ENCODE assay signal across 9 cellular contexts in genomic region chr3:129855454-129856419, GRCh38. TPM values are rescaled to one million over a fixed set of nuclear protein-coding genes. Genes with fewer than 3 reads are reported as not detected.
DNase-seq lines count a peak whose midpoint lies in the region; ATAC-seq, FAIRE-seq and TF ChIP-seq lines count a peak whose summit lies in the region.
"Had no signal": no experiment of that assay in that cellular context is flagged by ENCODE, and none has a peak within 500 bp of the region (broad histone marks: within the 10 kb centered on the region; RNA-seq: fewer than 3 reads in every experiment).

No MANE protein-coding gene starts in this region.

- no peaks in the 10 kb centered on the region for H3K27me3 ChIP-seq in CD4-positive, alpha-beta T cell (ENCODE audit: control insufficient read depth, insufficient read depth, low read length)
- H3K27me3 ChIP-seq in naive thymus-derived CD4-positive, alpha-beta T cell (ENCODE audit: control insufficient read depth in 2 of 2, insufficient read depth in 2 of 2, low read length in 2 of 2) = no peaks in the 10 kb centered on the region
- no peaks in the 10 kb centered on the region for H3K27me3 ChIP-seq in small intestine (ENCODE audit: control insufficient read depth in 2 of 2, insufficient read depth in 2 of 2, low read length in 2 of 2)

- H3K9me3 ChIP-seq in CD4-positive, alpha-beta T cell (ENCODE audit: control insufficient read depth, low read length) = no peaks in the 10 kb centered on the region
- H3K9me3 ChIP-seq in naive thymus-derived CD4-positive, alpha-beta T cell (ENCODE audit: control insufficient read depth in 2 of 3, low read length in 3 of 3) = no peaks in the 10 kb centered on the region
- H3K9me3 ChIP-seq in small intestine (ENCODE audit: control insufficient read depth, low read depth) = no peaks in the 10 kb centered on the region

- no peak for TF ChIP-seq CTCF in CD4-positive, alpha-beta T cell (IDR thresholded peaks at IDR 0.05)

- intact Hi-C loops in CD4-positive, alpha-beta T cell (cut with DNase I, micrococcal nuclease) = no loop called here
- intact Hi-C loops in naive thymus-derived CD4-positive, alpha-beta T cell (cut with micrococcal nuclease) = no loop called here

- no peak overlapping the region for H3K27ac ChIP-seq in CD4-positive, alpha-beta T cell (ENCODE audit: low read depth, low read length)
- H3K27ac ChIP-seq in naive thymus-derived CD4-positive, alpha-beta T cell (ENCODE audit: low read depth, low read length) = no peak overlapping the region
- peak overlapping the region in 1 of 2 donors; percentile 22 for H3K27ac ChIP-seq in small intestine (ENCODE audit: low read depth in 1 of 2, low read length in 1 of 2)

- no peak for DNase-seq in CD4-positive, alpha-beta T cell
- peak; percentile 58 for DNase-seq in NOMO-1 treated with dmso at 0.1 percent for 144 hours (lab: John Stamatoyannopoulos, UW; ENCODE audit: unreplicated experiment)
- no peak for DNase-seq in effector memory CD8-positive, alpha-beta T cell
- no peak for DNase-seq in naive thymus-derived CD4-positive, alpha-beta T cell
- no peak for DNase-seq in NCI-H2107 treated with DMSO at 0.1 percent for 48 hours (lab: John Stamatoyannopoulos, UW; ENCODE audit: unreplicated experiment)
- DNase-seq in 8988T = no peak
- DNase-seq in small intestine = no peak
- DNase-seq in COLO829 (ENCODE audit: low spot score) = no peak

- H3K4me1 Mint-ChIP-seq in CD4-positive, alpha-beta T cell (ENCODE audit: low read depth) = peaks cover 35% of the 10 kb centered on the region
- H3K4me1 Mint-ChIP-seq in effector memory CD8-positive, alpha-beta T cell (ENCODE audit: low read depth in 2 of 2) = peaks cover 10 to 26% of the 10 kb centered on the region in 2 donors
- H3K4me1 Mint-ChIP-seq in naive thymus-derived CD4-positive, alpha-beta T cell = peaks cover 7 to 39% (median 19%) of the 10 kb centered on the region in 7 donors

- H3K4me3 ChIP-seq in naive thymus-derived CD4-positive, alpha-beta T cell (ENCODE audit: low read length) = no peak overlapping the region
- H3K4me3 ChIP-seq in small intestine (ENCODE audit: low read depth in 1 of 2, low read length in 2 of 2) = no peak overlapping the region

- H3K27ac Mint-ChIP-seq in CD4-positive, alpha-beta T cell = peak overlapping the region; percentile 31
- H3K27ac Mint-ChIP-seq in effector memory CD8-positive, alpha-beta T cell = peak overlapping the region; percentile 8 to 62
- peak overlapping the region in 1 of 9 donors; percentile 58 for H3K27ac Mint-ChIP-seq in naive thymus-derived CD4-positive, alpha-beta T cell

- ATAC-seq in CD4-positive, alpha-beta T cell (ENCODE audit: poor library complexity) = no peak
- ATAC-seq in effector memory CD8-positive, alpha-beta T cell (replicated peaks) = no peak
- peak; percentile 46 for ATAC-seq in naive thymus-derived CD4-positive, alpha-beta T cell

- H3K4me3 Mint-ChIP-seq in CD4-positive, alpha-beta T cell = no peak overlapping the region
- no peak overlapping the region for H3K4me3 Mint-ChIP-seq in effector memory CD8-positive, alpha-beta T cell
- H3K4me3 Mint-ChIP-seq in naive thymus-derived CD4-positive, alpha-beta T cell = no peak overlapping the region

- no peak for FAIRE-seq in small intestine (lab: Jason Lieb, UNC)
- FAIRE-seq: colon had no signal

- peaks cover 58% of the 10 kb centered on the region for H3K36me3 Mint-ChIP-seq in CD4-positive, alpha-beta T cell (ENCODE audit: low read depth)
- H3K36me3 Mint-ChIP-seq in effector memory CD8-positive, alpha-beta T cell (ENCODE audit: insufficient read depth) = peaks cover 17% of the 10 kb centered on the region
- H3K36me3 Mint-ChIP-seq in naive thymus-derived CD4-positive, alpha-beta T cell = peaks cover 15 to 60% (median 33%) of the 10 kb centered on the region in 5 donors

- CTCF ChIA-PET in CD4-positive, alpha-beta T cell (lab: Charles Lee) = no interaction called here
- CTCF ChIA-PET in naive thymus-derived CD4-positive, alpha-beta T cell (lab: Charles Lee) = interaction anchor here (0.7 kb wide), 1 partner anchor 209 kb away, joined by 3 read pairs; no protein-coding TSS in a partner anchor

- no peaks in the 10 kb centered on the region for H3K9me3 Mint-ChIP-seq in CD4-positive, alpha-beta T cell
- no peaks in the 10 kb centered on the region for H3K9me3 Mint-ChIP-seq in effector memory CD8-positive, alpha-beta T cell
- H3K9me3 Mint-ChIP-seq in naive thymus-derived CD4-positive, alpha-beta T cell = peaks cover 0 to 8% (median 0%) of the 10 kb centered on the region in 11 donors

- no peaks in the 10 kb centered on the region for H3K36me3 ChIP-seq in naive thymus-derived CD4-positive, alpha-beta T cell (ENCODE audit: control insufficient read depth in 2 of 3, insufficient read depth in 3 of 3, low read length in 3 of 3)
- H3K36me3 ChIP-seq in small intestine (ENCODE audit: control insufficient read depth in 2 of 2, insufficient read depth in 2 of 2, low read length in 2 of 2) = no peaks in the 10 kb centered on the region

- WGBS in small intestine, 3 donors = 75 to 92% (median 84%) methylated on average over 6 of the region's 6 CpGs

- H3K4me1 ChIP-seq in naive thymus-derived CD4-positive, alpha-beta T cell (ENCODE audit: control insufficient read depth in 2 of 2, insufficient read depth in 2 of 2, low read length in 2 of 2) = no peaks in the 10 kb centered on the region
- H3K4me1 ChIP-seq in small intestine (ENCODE audit: control insufficient read depth in 2 of 2, insufficient read depth in 1 of 2, low read depth in 1 of 2, low read length in 1 of 2) = peaks cover 0 to 2% of the 10 kb centered on the region in 2 donors

- no peaks in the 10 kb centered on the region for H3K27me3 Mint-ChIP-seq in CD4-positive, alpha-beta T cell
- H3K27me3 Mint-ChIP-seq in effector memory CD8-positive, alpha-beta T cell = no peaks in the 10 kb centered on the region
- H3K27me3 Mint-ChIP-seq in naive thymus-derived CD4-positive, alpha-beta T cell = no peaks in the 10 kb centered on the region

- POLR2A ChIA-PET in CD4-positive, alpha-beta T cell (lab: Charles Lee) = no interaction called here
- POLR2A ChIA-PET in naive thymus-derived CD4-positive, alpha-beta T cell (lab: Charles Lee) = interaction anchor here (0.8 kb wide), 1 partner anchor 876 kb away, joined by 4 read pairs; no protein-coding TSS in a partner anchor

RNA-seq across cellular contexts. Expression of gene TMCC1, which starts 37.8 kb away (rescaled TPM):
- 10 to 100 TPM; 33.3 to 33.8 TPM for total RNA-seq in CD4-positive, alpha-beta T cell
- 10 to 100 TPM; 20.5 to 39.4 (median 36.5) TPM for total RNA-seq in naive thymus-derived CD4-positive, alpha-beta T cell
- polyA plus RNA-seq in naive thymus-derived CD4-positive, alpha-beta T cell = 1 to 10 TPM; 2.6 to 6.5 TPM
- 1 to 10 TPM; 5.4 to 9.0 (median 6.3) TPM for polyA plus RNA-seq in small intestine
